ENCODE assay signal across 32 cellular contexts in genomic region chr16:52227851-52228250, GRCh38.
"Had no signal": no experiment of that assay in that cellular context is flagged by ENCODE, and none has a peak within 500 bp of the region (broad histone marks: within the 10 kb centered on the region; RNA-seq: fewer than 3 reads in every experiment).

No MANE protein-coding gene starts in this region.

- H3K4me3 ChIP-seq: adrenal gland, gastroesophageal sphincter had no signal

- H3K36me3 ChIP-seq: adrenal gland, brain microvascular endothelial cell, gastroesophageal sphincter, WERI-Rb-1 had no signal

- H3K27ac ChIP-seq: adrenal gland, brain microvascular endothelial cell, epithelial cell of prostate, gastroesophageal sphincter, WERI-Rb-1 had no signal

- H3K9me3 ChIP-seq: adrenal gland had no signal

- H3K27me3 Mint-ChIP-seq: activated B cell treated with CpG ODN at 0.5 μM for 24 hours; activated CD8-positive, alpha-beta T cell treated with anti-CD3 and anti-CD28 coated beads for 36 hours; activated naive CD4-positive, alpha-beta T cell treated with anti-CD3 and anti-CD28 coated beads, Interleukin-2, amount 50 U/mL, for 24 hours; activated naive CD8-positive, alpha-beta T cell treated with anti-CD3 and anti-CD28 coated beads for 36 hours; activated naive CD8-positive, alpha-beta T cell treated with anti-CD3 and anti-CD28 coated beads, Interleukin-2, amount 50 U/mL, for 24 hours; activated T-helper 17 cell treated with anti-CD3 and anti-CD28 coated beads, Interleukin-2, amount 50 U/mL, for 72 hours; central memory CD8-positive, alpha-beta T cell; effector memory CD8-positive, alpha-beta T cell; T-helper 17 cell had no signal

- H3K9me3 Mint-ChIP-seq: activated B cell treated with CpG ODN at 0.5 μM for 24 hours; activated CD8-positive, alpha-beta T cell treated with anti-CD3 and anti-CD28 coated beads for 36 hours; activated T-helper 17 cell treated with anti-CD3 and anti-CD28 coated beads, Interleukin-2, amount 50 U/mL, for 72 hours; T-helper 2 cell treated with Interferon-gamma antibody and Interleukin-4, amounts not matched to agents 5 μg/mL and 100 μg/mL, for 36 hours had no signal

- H3K27me3 ChIP-seq: adrenal gland, brain microvascular endothelial cell, gastroesophageal sphincter had no signal

- H3K27ac Mint-ChIP-seq: activated B cell treated with CpG ODN at 0.5 μM for 24 hours; activated CD8-positive, alpha-beta T cell treated with anti-CD3 and anti-CD28 coated beads for 36 hours; activated naive CD4-positive, alpha-beta T cell treated with anti-CD3 and anti-CD28 coated beads for 36 hours; activated naive CD4-positive, alpha-beta T cell treated with anti-CD3 and anti-CD28 coated beads, Interleukin-2, amount 50 U/mL, for 24 hours; activated naive CD8-positive, alpha-beta T cell treated with anti-CD3 and anti-CD28 coated beads for 36 hours; activated naive CD8-positive, alpha-beta T cell treated with anti-CD3 and anti-CD28 coated beads, Interleukin-2, amount 50 U/mL, for 24 hours; activated T-helper 17 cell treated with anti-CD3 and anti-CD28 coated beads, Interleukin-2, amount 50 U/mL, for 72 hours; effector memory CD8-positive, alpha-beta T cell; T-helper 17 cell; T-helper 2 cell treated with Interferon-gamma antibody and Interleukin-4, amounts not matched to agents 5 μg/mL and 100 μg/mL, for 36 hours had no signal

- FAIRE-seq: bronchial epithelial cell, colon had no signal

- H3K4me3 Mint-ChIP-seq: activated B cell treated with CpG ODN at 0.5 μM for 24 hours; activated CD8-positive, alpha-beta T cell treated with anti-CD3 and anti-CD28 coated beads for 36 hours; activated naive CD4-positive, alpha-beta T cell treated with anti-CD3 and anti-CD28 coated beads for 36 hours; activated naive CD4-positive, alpha-beta T cell treated with anti-CD3 and anti-CD28 coated beads, Interleukin-2, amount 50 U/mL, for 24 hours; activated naive CD8-positive, alpha-beta T cell treated with anti-CD3 and anti-CD28 coated beads for 36 hours; activated naive CD8-positive, alpha-beta T cell treated with anti-CD3 and anti-CD28 coated beads, Interleukin-2, amount 50 U/mL, for 24 hours; activated T-cell treated with anti-CD3 and anti-CD28 coated beads, Interleukin-2, amount 50 U/mL, for 4 hours; activated T-helper 17 cell treated with anti-CD3 and anti-CD28 coated beads, Interleukin-2, amount 50 U/mL, for 72 hours; central memory CD8-positive, alpha-beta T cell; effector memory CD8-positive, alpha-beta T cell; T-helper 17 cell; T-helper 2 cell treated with Interferon-gamma antibody and Interleukin-4, amounts not matched to agents 5 μg/mL and 100 μg/mL, for 36 hours had no signal

- H3K4me1 Mint-ChIP-seq: activated B cell treated with CpG ODN at 0.5 μM for 24 hours; activated naive CD4-positive, alpha-beta T cell treated with anti-CD3 and anti-CD28 coated beads, Interleukin-2, amount 50 U/mL, for 24 hours; activated naive CD8-positive, alpha-beta T cell treated with anti-CD3 and anti-CD28 coated beads for 36 hours; activated naive CD8-positive, alpha-beta T cell treated with anti-CD3 and anti-CD28 coated beads, Interleukin-2, amount 50 U/mL, for 24 hours; activated T-helper 17 cell treated with anti-CD3 and anti-CD28 coated beads, Interleukin-2, amount 50 U/mL, for 72 hours; central memory CD8-positive, alpha-beta T cell; T-helper 17 cell had no signal

- H3K36me3 Mint-ChIP-seq: activated naive CD4-positive, alpha-beta T cell treated with anti-CD3 and anti-CD28 coated beads, Interleukin-2, amount 50 U/mL, for 24 hours; activated naive CD8-positive, alpha-beta T cell treated with anti-CD3 and anti-CD28 coated beads for 36 hours had no signal

- DNase-seq: activated B cell treated with CpG ODN at 0.5 μM for 24 hours; activated CD4-positive, alpha-beta T cell treated with anti-CD3 and anti-CD28 coated beads for 48 hours; activated CD4-positive, alpha-beta T cell treated with anti-CD3 and anti-CD28 coated beads, Interleukin-2, amount 50 U/mL, for 1 hour; activated CD4-positive, alpha-beta T cell treated with anti-CD3 and anti-CD28 coated beads, Interleukin-2, amount 50 U/mL, for 48 hours; activated CD8-positive, alpha-beta memory T cell treated with anti-CD3 and anti-CD28 coated beads for 24 hours; activated CD8-positive, alpha-beta T cell treated with anti-CD3 and anti-CD28 coated beads for 36 hours; activated effector memory CD4-positive, alpha-beta T cell treated with Interleukin-2 at 50 U/mL for 16 hours; activated naive CD4-positive, alpha-beta T cell treated with anti-CD3 and anti-CD28 coated beads for 36 hours; activated naive CD8-positive, alpha-beta T cell treated with anti-CD3 and anti-CD28 coated beads for 36 hours; activated naive CD8-positive, alpha-beta T cell treated with anti-CD3 and anti-CD28 coated beads, Interleukin-2, amount 50 U/mL, for 24 hours; activated T-cell treated with anti-CD3 and anti-CD28 coated beads, Interleukin-2, amount 50 U/mL, for 4 hours; adrenal gland; amygdala; aorta; brain microvascular endothelial cell; cortex of kidney; dermis blood vessel endothelial cell; effector CD4-positive, alpha-beta T cell; effector memory CD8-positive, alpha-beta T cell; foreskin fibroblast; T-helper 1 cell; T-helper 17 cell; T1000; WERI-Rb-1 had no signal

- H3K4me1 ChIP-seq: adrenal gland, gastroesophageal sphincter had no signal
